1 cellular context compared by ENCODE assay signal in the genomic region with DNA sequence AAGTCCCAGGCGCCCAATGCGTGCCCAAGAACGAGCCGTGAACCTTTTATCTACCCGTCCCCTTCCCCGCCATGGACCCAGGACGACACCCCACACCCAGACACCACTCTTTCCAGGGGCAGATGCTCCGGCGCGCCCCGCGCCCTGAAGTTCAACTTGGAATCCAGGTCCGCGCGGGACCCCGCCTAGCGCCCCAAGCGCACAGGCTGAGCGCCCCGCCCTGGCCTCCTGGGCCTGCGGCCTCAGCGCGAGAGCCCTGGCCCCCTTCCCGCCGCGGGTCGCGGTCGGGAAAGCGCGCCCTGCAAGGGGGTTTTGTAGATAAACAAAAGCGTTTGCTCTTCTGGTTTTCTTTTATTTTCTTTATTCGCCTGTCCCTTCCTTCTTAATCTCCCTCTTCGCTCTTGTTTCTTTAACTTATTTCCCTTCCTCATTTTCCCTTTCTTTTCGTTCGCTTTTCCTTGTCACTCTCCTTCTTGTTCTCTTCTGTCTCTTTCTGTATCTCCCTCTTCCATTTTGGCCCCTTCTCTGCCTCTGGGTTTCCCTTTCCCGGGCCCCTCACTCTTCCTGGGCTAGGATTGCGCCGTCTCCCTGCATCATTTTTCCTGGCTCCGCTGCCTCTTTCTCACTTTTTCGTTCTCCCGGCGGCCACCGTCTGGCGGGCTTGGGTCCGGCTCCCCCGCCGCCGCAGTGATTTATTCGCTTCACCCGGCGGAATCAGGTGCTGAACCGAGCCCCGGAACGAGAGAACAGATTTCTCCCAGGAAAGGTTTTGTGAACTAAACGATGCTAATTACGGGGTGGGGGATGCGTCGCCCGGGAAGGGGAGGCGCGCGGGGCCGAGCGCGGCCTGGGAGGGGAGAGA.
A peak's percentile ranks its signal among the peaks of the same experiment; 100 is the strongest.
TF ChIP-seq lines count a peak whose summit lies in the region.

No MANE protein-coding gene starts in this region.

TF ChIP-seq in HEK293, 187 proteins besides CTCF, POLR2A, EP300 and RAD21 (continued from another document):
- TF ChIP-seq, protein P1, sequence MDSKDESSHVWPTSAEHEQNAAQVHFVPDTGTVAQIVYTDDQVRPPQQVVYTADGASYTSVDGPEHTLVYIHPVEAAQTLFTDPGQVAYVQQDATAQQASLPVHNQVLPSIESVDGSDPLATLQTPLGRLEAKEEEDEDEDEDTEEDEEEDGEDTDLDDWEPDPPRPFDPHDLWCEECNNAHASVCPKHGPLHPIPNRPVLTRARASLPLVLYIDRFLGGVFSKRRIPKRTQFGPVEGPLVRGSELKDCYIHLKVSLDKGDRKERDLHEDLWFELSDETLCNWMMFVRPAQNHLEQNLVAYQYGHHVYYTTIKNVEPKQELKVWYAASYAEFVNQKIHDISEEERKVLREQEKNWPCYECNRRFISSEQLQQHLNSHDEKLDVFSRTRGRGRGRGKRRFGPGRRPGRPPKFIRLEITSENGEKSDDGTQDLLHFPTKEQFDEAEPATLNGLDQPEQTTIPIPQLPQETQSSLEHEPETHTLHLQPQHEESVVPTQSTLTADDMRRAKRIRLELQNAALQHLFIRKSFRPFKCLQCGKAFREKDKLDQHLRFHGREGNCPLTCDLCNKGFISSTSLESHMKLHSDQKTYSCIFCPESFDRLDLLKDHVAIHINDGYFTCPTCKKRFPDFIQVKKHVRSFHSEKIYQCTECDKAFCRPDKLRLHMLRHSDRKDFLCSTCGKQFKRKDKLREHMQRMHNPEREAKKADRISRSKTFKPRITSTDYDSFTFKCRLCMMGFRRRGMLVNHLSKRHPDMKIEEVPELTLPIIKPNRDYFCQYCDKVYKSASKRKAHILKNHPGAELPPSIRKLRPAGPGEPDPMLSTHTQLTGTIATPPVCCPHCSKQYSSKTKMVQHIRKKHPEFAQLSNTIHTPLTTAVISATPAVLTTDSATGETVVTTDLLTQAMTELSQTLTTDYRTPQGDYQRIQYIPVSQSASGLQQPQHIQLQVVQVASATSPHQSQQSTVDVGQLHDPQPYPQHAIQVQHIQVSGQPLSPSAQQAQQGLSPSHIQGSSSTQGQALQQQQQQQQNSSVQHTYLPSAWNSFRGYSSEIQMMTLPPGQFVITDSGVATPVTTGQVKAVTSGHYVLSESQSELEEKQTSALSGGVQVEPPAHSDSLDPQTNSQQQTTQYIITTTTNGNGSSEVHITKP (tag by site-specific recombination; IDR thresholded peaks at IDR 0.05): peak; percentile 93
- peak; percentile 79 for TF ChIP-seq ZNF184 (tag by site-specific recombination; IDR thresholded peaks at IDR 0.05)
- TF ChIP-seq KLF17 (tag by site-specific recombination; IDR thresholded peaks at IDR 0.05): peak; percentile 28; the same call in 1 of the 2 replicates
- TF ChIP-seq ZEB2 (tag by site-specific recombination; IDR thresholded peaks at IDR 0.05): peak; percentile 30; the same call in 1 of the 2 replicates
- TF ChIP-seq ZNF18 (tag by site-specific recombination; IDR thresholded peaks at IDR 0.05): no peak
- TF ChIP-seq REST (tag by site-specific recombination; IDR thresholded peaks at IDR 0.05): 0 out of 2 replicates have a peak, but pooled peaks have one; percentile 17
- peak; percentile 63; the same call in 1 of the 2 replicates for TF ChIP-seq PATZ1 (tag by site-specific recombination; IDR thresholded peaks at IDR 0.05)
- TF ChIP-seq ZNF366 (tag by site-specific recombination; conservative IDR thresholded peaks at IDR 0.05): peak; percentile 90
- TF ChIP-seq ZNF660 (tag by site-specific recombination; IDR thresholded peaks at IDR 0.05): no peak
- TF ChIP-seq GLIS1 (tag by site-specific recombination; IDR thresholded peaks at IDR 0.05): peak; percentile 46
- TF ChIP-seq, protein P2, sequence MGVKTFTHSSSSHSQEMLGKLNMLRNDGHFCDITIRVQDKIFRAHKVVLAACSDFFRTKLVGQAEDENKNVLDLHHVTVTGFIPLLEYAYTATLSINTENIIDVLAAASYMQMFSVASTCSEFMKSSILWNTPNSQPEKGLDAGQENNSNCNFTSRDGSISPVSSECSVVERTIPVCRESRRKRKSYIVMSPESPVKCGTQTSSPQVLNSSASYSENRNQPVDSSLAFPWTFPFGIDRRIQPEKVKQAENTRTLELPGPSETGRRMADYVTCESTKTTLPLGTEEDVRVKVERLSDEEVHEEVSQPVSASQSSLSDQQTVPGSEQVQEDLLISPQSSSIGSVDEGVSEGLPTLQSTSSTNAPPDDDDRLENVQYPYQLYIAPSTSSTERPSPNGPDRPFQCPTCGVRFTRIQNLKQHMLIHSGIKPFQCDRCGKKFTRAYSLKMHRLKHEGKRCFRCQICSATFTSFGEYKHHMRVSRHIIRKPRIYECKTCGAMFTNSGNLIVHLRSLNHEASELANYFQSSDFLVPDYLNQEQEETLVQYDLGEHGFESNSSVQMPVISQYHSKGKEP (tag by site-specific recombination; IDR thresholded peaks at IDR 0.05): no peak
- TF ChIP-seq, protein P3, sequence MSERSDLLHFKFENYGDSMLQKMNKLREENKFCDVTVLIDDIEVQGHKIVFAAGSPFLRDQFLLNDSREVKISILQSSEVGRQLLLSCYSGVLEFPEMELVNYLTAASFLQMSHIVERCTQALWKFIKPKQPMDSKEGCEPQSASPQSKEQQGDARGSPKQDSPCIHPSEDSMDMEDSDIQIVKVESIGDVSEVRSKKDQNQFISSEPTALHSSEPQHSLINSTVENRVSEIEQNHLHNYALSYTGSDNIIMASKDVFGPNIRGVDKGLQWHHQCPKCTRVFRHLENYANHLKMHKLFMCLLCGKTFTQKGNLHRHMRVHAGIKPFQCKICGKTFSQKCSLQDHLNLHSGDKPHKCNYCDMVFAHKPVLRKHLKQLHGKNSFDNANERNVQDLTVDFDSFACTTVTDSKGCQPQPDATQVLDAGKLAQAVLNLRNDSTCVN (tag by site-specific recombination; optimal IDR thresholded peaks at IDR 0.05): peak; percentile 86
- TF ChIP-seq ZBTB8A (tag by site-specific recombination; IDR thresholded peaks at IDR 0.05): peak; percentile 94
- TF ChIP-seq GLIS2 (tag by site-specific recombination; IDR thresholded peaks at IDR 0.05): peak; percentile 91
- TF ChIP-seq KLF1 (tag by site-specific recombination; IDR thresholded peaks at IDR 0.05): peak; percentile 39; the same call in 1 of the 2 replicates
- peak; percentile 30; the same call in 1 of the 2 replicates for TF ChIP-seq KLF8 (tag by site-specific recombination; IDR thresholded peaks at IDR 0.05)
- TF ChIP-seq GFI1B (tag by site-specific recombination; IDR thresholded peaks at IDR 0.05): peak; percentile 46; the same call in 1 of the 2 replicates
- no peak for TF ChIP-seq ZSCAN16 (tag by site-specific recombination; IDR thresholded peaks at IDR 0.05)
- 0 out of 2 replicates have a peak, but pooled peaks have one; percentile 6 for TF ChIP-seq ZNF629 (tag by site-specific recombination; IDR thresholded peaks at IDR 0.05)
- TF ChIP-seq ZNF600 (tag by site-specific recombination; IDR thresholded peaks at IDR 0.05): no peak
